Comparison of ENCODE assay signal across 10 cellular contexts in genomic region chr12:43988838-43989560, GRCh38.
A peak's percentile ranks its signal among the peaks of the same experiment; 100 is the strongest.
DNase-seq lines count a peak whose midpoint lies in the region; ATAC-seq, FAIRE-seq and TF ChIP-seq lines count a peak whose summit lies in the region.
"Had no signal": no experiment of that assay in that cellular context is flagged by ENCODE, and none has a peak within 500 bp of the region (broad histone marks: within the 10 kb centered on the region; RNA-seq: fewer than 3 reads in every experiment).

No MANE protein-coding gene starts in this region.

- H3K27me3 ChIP-seq in astrocyte (ENCODE audit: insufficient read depth, low read length) (no peaks in the 10 kb centered on the region), MG63 (no peaks in the 10 kb centered on the region)
- H3K27me3 ChIP-seq: esophagus squamous epithelium had no signal

- H3K36me3 Mint-ChIP-seq in astrocyte (ENCODE audit: low read depth, unreplicated experiment) = no peaks in the 10 kb centered on the region
- no peaks in the 10 kb centered on the region for H3K36me3 Mint-ChIP-seq in natural killer cell treated with Interleukin-12 subunit alpha and Interleukin-12 subunit beta and Interleukin-15 and Interleukin-18, amount 100 ng/mL, for 72 hours

- H4K20me1 ChIP-seq in astrocyte (ENCODE audit: insufficient read depth, low read length) = no peaks in the 10 kb centered on the region

- no peak overlapping the region for H2AFZ ChIP-seq in astrocyte (ENCODE audit: low read depth, low read length)

- no peak overlapping the region for H3K4me2 ChIP-seq in astrocyte (ENCODE audit: low read length)

- H3K4me1 Mint-ChIP-seq in astrocyte (ENCODE audit: low read depth, unreplicated experiment) = peaks cover 8% of the 10 kb centered on the region
- H3K4me1 Mint-ChIP-seq in natural killer cell treated with Interleukin-12 subunit alpha and Interleukin-12 subunit beta and Interleukin-15 and Interleukin-18, amount 100 ng/mL, for 72 hours (ENCODE audit: low read depth in 2 of 2) = peaks cover 0 to 5% of the 10 kb centered on the region in 2 donors
- H3K4me1 Mint-ChIP-seq: nephron had no signal

- H3K4me3 ChIP-seq in astrocyte (ENCODE audit: insufficient read depth, low read depth, low read length) (no peak overlapping the region), MG63 (no peak overlapping the region)
- H3K4me3 ChIP-seq: esophagus squamous epithelium had no signal

- H3K4me3 Mint-ChIP-seq in astrocyte (ENCODE audit: unreplicated experiment) = no peak overlapping the region
- H3K4me3 Mint-ChIP-seq in natural killer cell treated with Interleukin-12 subunit alpha and Interleukin-12 subunit beta and Interleukin-15 and Interleukin-18, amount 100 ng/mL, for 72 hours = no peak overlapping the region
- H3K4me3 Mint-ChIP-seq: nephron had no signal

- no peak for TF ChIP-seq CTCF in astrocyte (IDR thresholded peaks at IDR 0.05; ENCODE audit: insufficient read depth, low read depth, low read length)

- no peaks in the 10 kb centered on the region for H3K9me3 ChIP-seq in astrocyte (ENCODE audit: insufficient read depth, low read depth, low read length)
- H3K9me3 ChIP-seq in MG63 = no peaks in the 10 kb centered on the region
- H3K9me3 ChIP-seq: esophagus squamous epithelium had no signal

- no peaks in the 10 kb centered on the region for H3K9me3 Mint-ChIP-seq in astrocyte (ENCODE audit: unreplicated experiment)
- no peaks in the 10 kb centered on the region for H3K9me3 Mint-ChIP-seq in natural killer cell treated with Interleukin-12 subunit alpha and Interleukin-12 subunit beta and Interleukin-15 and Interleukin-18, amount 100 ng/mL, for 72 hours
- H3K9me3 Mint-ChIP-seq: nephron had no signal

- H3K9ac ChIP-seq in astrocyte (ENCODE audit: low read length) = no peak overlapping the region

- H3K79me2 ChIP-seq in astrocyte (ENCODE audit: insufficient read depth, low read length) = no peaks in the 10 kb centered on the region

- ATAC-seq in GM18508 (IDR thresholded peaks at IDR 0.05; ENCODE audit: insufficient read depth, unreplicated experiment) (peak; percentile 99), GM21423 (IDR thresholded peaks at IDR 0.05; ENCODE audit: unreplicated experiment) (peak; percentile 96), HG03135 (IDR thresholded peaks at IDR 0.05; ENCODE audit: unreplicated experiment) (peak; percentile 97)
- ATAC-seq in natural killer cell treated with Interleukin-12 subunit alpha and Interleukin-12 subunit beta and Interleukin-15 and Interleukin-18, amount 100 ng/mL, for 72 hours = no peak

- H3K27ac ChIP-seq in astrocyte (ENCODE audit: low read depth, low read length) = no peak overlapping the region

- no peak overlapping the region for H3K27ac Mint-ChIP-seq in astrocyte (ENCODE audit: unreplicated experiment)
- H3K27ac Mint-ChIP-seq in natural killer cell treated with Interleukin-12 subunit alpha and Interleukin-12 subunit beta and Interleukin-15 and Interleukin-18, amount 100 ng/mL, for 72 hours = no peak overlapping the region
- H3K27ac Mint-ChIP-seq: nephron had no signal

- H3K27me3 Mint-ChIP-seq in astrocyte (ENCODE audit: low read depth, unreplicated experiment) = no peaks in the 10 kb centered on the region
- H3K27me3 Mint-ChIP-seq in natural killer cell treated with Interleukin-12 subunit alpha and Interleukin-12 subunit beta and Interleukin-15 and Interleukin-18, amount 100 ng/mL, for 72 hours = no peaks in the 10 kb centered on the region

- FAIRE-seq in astrocyte (lab: Jason Lieb, UNC) = no peak

- no peaks in the 10 kb centered on the region for H3K36me3 ChIP-seq in astrocyte (ENCODE audit: insufficient read depth, low read length)
- H3K36me3 ChIP-seq in MG63 = no peaks in the 10 kb centered on the region
- H3K36me3 ChIP-seq: esophagus squamous epithelium had no signal

- no peaks in the 10 kb centered on the region for H3K4me1 ChIP-seq in astrocyte (ENCODE audit: insufficient read depth, low read length)

- DNase-seq in astrocyte (ENCODE audit: low read depth) (peak; percentile 27), MG63 (no peak), middle frontal gyrus (ENCODE audit: extremely low spot score, low spot score) (no peak), UCSD-AML1 (lab: John Stamatoyannopoulos, UW; ENCODE audit: unreplicated experiment) (no peak)
- no peak for DNase-seq in natural killer cell treated with Interleukin-12 subunit alpha and Interleukin-12 subunit beta and Interleukin-15 and Interleukin-18, amount 100 ng/mL, for 72 hours (ENCODE audit: low spot score)
- DNase-seq: esophagus squamous epithelium had no signal

Comparison
In these comparisons a context has a peak if more than half of its experiments do, and no peak if none do; other contexts are left out.
1. ATAC-seq: peak in GM18508 (single experiment), GM21423 (single experiment) and HG03135 (single experiment); none in natural killer cell treated with Interleukin-12 subunit alpha and Interleukin-12 subunit beta and Interleukin-15 and Interleukin-18, amount 100 ng/mL, for 72 hours (0 of 2).